ENCODE assay signal across 1 cellular context in the genomic region with DNA sequence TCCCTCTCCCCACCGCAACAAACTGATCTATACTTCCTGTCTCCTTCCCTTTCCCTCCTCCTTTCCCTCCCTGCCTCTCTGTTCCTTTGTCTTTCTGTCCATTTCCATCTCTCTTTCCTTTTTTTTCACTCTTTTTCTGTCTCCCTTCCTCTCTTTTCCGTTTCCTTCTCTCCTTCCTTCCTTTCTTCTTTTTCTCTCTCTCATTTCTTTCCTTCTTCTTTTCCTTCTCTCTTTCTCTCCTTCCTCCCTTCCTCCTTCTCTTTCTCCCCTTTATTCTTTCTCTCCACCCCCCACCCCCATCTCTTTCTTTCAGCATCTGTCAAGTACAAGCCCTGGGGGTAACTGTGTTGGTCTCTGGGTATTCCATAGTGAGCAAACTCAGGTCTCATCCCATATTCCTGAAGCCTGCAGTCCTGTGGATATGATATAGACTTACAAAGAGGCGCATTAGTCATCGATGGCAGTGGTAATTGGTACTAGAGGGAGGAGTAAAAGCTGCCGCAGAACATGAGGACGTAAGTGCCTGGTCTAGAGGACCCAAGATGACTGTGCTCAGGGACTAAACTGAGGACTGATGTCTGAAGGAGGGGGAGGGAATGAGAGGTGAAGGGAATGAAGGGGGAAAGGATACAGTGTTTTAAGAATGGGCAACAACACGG.
TF ChIP-seq lines count a peak whose summit lies in the region.

No MANE protein-coding gene starts in this region.

TF ChIP-seq in H1, 55 proteins besides CTCF, POLR2A, EP300 and RAD21 (continued from another document):
- TF ChIP-seq, protein P1, sequence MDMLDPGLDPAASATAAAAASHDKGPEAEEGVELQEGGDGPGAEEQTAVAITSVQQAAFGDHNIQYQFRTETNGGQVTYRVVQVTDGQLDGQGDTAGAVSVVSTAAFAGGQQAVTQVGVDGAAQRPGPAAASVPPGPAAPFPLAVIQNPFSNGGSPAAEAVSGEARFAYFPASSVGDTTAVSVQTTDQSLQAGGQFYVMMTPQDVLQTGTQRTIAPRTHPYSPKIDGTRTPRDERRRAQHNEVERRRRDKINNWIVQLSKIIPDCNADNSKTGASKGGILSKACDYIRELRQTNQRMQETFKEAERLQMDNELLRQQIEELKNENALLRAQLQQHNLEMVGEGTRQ (IDR thresholded peaks at IDR 0.05; ENCODE audit: low read length) = no peak
- no peak for TF ChIP-seq SP1 (IDR thresholded peaks at IDR 0.05; ENCODE audit: low read depth, low read length)
- TF ChIP-seq KDM5A (IDR thresholded peaks at IDR 0.05; ENCODE audit: low read length) = no peak
- TF ChIP-seq JUN (IDR thresholded peaks at IDR 0.05; ENCODE audit: low read depth, low read length) = no peak
- no peak for TF ChIP-seq KDM4A (IDR thresholded peaks at IDR 0.05; ENCODE audit: low read depth, low read length, severe bottlenecking)
- no peak for TF ChIP-seq NANOG (IDR thresholded peaks at IDR 0.05; ENCODE audit: insufficient read depth, low read depth, low read length, poor library complexity, severe bottlenecking)
- TF ChIP-seq EZH2 (IDR thresholded peaks at IDR 0.05; ENCODE audit: low read depth, low read length, severe bottlenecking) = no peak
- TF ChIP-seq TBP (IDR thresholded peaks at IDR 0.05; ENCODE audit: low read depth, low read length) = no peak
- TF ChIP-seq CEBPB (IDR thresholded peaks at IDR 0.05; ENCODE audit: low read depth, low read length) = no peak
- no peak for TF ChIP-seq GABPA (IDR thresholded peaks at IDR 0.05; ENCODE audit: borderline replicate concordance, insufficient read depth, low read length)
- TF ChIP-seq POLR2AphosphoS5 (IDR thresholded peaks at IDR 0.05; ENCODE audit: low read depth, low read length) = no peak
- TF ChIP-seq, protein P2, sequence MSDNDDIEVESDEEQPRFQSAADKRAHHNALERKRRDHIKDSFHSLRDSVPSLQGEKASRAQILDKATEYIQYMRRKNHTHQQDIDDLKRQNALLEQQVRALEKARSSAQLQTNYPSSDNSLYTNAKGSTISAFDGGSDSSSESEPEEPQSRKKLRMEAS (IDR thresholded peaks at IDR 0.05) = no peak
- TF ChIP-seq TAF7 (optimal IDR thresholded peaks at IDR 0.05; ENCODE audit: borderline replicate concordance, low read depth, low read length) = no peak
- TF ChIP-seq CBX8 (IDR thresholded peaks at IDR 0.05; ENCODE audit: borderline replicate concordance, low read depth, low read length) = no peak
- no peak for TF ChIP-seq RNF2 (IDR thresholded peaks at IDR 0.05; ENCODE audit: borderline replicate concordance, low read depth, low read length, missing control alignments, poor library complexity, severe bottlenecking)
- no peak for TF ChIP-seq ASH2L (IDR thresholded peaks at IDR 0.05; ENCODE audit: low read length)
- no peak for TF ChIP-seq PHF8 (conservative IDR thresholded peaks at IDR 0.05; ENCODE audit: low read depth, low read length)
